8 cellular contexts compared by ENCODE assay signal in genomic region chr10:28668363-28669226, GRCh38. TPM values are rescaled to one million over a fixed set of nuclear protein-coding genes. Genes with fewer than 3 reads are reported as not detected.
DNase-seq lines count a peak whose midpoint lies in the region; ATAC-seq and TF ChIP-seq lines count a peak whose summit lies in the region.

No MANE protein-coding gene starts in this region.

- no peaks in the 10 kb centered on the region for H3K36me3 Mint-ChIP-seq in activated CD8-positive, alpha-beta T cell treated with anti-CD3 and anti-CD28 coated beads for 36 hours (ENCODE audit: low read depth)
- H3K36me3 Mint-ChIP-seq in naive B cell = peaks cover 4 to 8% of the 10 kb centered on the region in 2 donors

- H3K27ac Mint-ChIP-seq in activated CD8-positive, alpha-beta T cell treated with anti-CD3 and anti-CD28 coated beads for 36 hours = no peak overlapping the region
- H3K27ac Mint-ChIP-seq in naive B cell = peak overlapping the region in 3 of 6 donors; percentile 48 to 80 (median 50)

- H3K9me3 Mint-ChIP-seq in activated CD8-positive, alpha-beta T cell treated with anti-CD3 and anti-CD28 coated beads for 36 hours = no peaks in the 10 kb centered on the region
- no peaks in the 10 kb centered on the region for H3K9me3 Mint-ChIP-seq in naive B cell

- peak; percentile 97 for ATAC-seq in activated CD8-positive, alpha-beta T cell treated with anti-CD3 and anti-CD28 coated beads for 36 hours
- ATAC-seq in naive B cell (ENCODE audit: low read depth in 2 of 2) = peak; percentile 82 to 93
- no peak for ATAC-seq in GM19023 (IDR thresholded peaks at IDR 0.05; ENCODE audit: unreplicated experiment)

- 2 to 3% methylated on average over 34 to 35 of the region's 59 CpGs for WGBS in thyroid gland, 2 donors

- H3K4me1 Mint-ChIP-seq in activated CD8-positive, alpha-beta T cell treated with anti-CD3 and anti-CD28 coated beads for 36 hours (ENCODE audit: low read depth) = peaks cover 14% of the 10 kb centered on the region
- peaks cover 8 to 17% (median 16%) of the 10 kb centered on the region in 3 donors for H3K4me1 Mint-ChIP-seq in naive B cell

- intact Hi-C loops in activated CD8-positive, alpha-beta T cell treated with anti-CD3 and anti-CD28 coated beads for 36 hours (cut with micrococcal nuclease) = no loop called here
- intact Hi-C loops in thyroid gland (cut with DNase I) = loop anchor here (10.0 kb wide), 1 partner anchor 326 kb away; no protein-coding TSS in a partner anchor

- H3K4me1 ChIP-seq in thyroid gland = peaks cover 3 to 13% of the 10 kb centered on the region in 2 donors

- H3K36me3 ChIP-seq in thyroid gland = no peaks in the 10 kb centered on the region

- H3K27me3 Mint-ChIP-seq in activated CD8-positive, alpha-beta T cell treated with anti-CD3 and anti-CD28 coated beads for 36 hours = peaks cover 63% of the 10 kb centered on the region
- H3K27me3 Mint-ChIP-seq in naive B cell = peaks cover 66 to 89% (median 74%) of the 10 kb centered on the region in 3 donors

- POLR2A ChIA-PET in activated CD8-positive, alpha-beta T cell treated with anti-CD3 and anti-CD28 coated beads for 36 hours (lab: Charles Lee) = no interaction called here

- H3K9me3 ChIP-seq in thyroid gland = no peaks in the 10 kb centered on the region

- no peak overlapping the region for H3K27ac ChIP-seq in thyroid gland

- peak overlapping the region; percentile 75 for H3K4me3 Mint-ChIP-seq in activated CD8-positive, alpha-beta T cell treated with anti-CD3 and anti-CD28 coated beads for 36 hours
- peak overlapping the region; percentile 13 to 92 (median 81) for H3K4me3 Mint-ChIP-seq in naive B cell

- peak; percentile 3 for DNase-seq in CD1c-positive myeloid dendritic cell (ENCODE audit: extremely low spot score)
- peak; percentile 31 for DNase-seq in M059J (ENCODE audit: low read depth)
- DNase-seq in activated CD8-positive, alpha-beta T cell treated with anti-CD3 and anti-CD28 coated beads for 36 hours = peak; percentile 58
- no peak for DNase-seq in epithelial cell of proximal tubule (ENCODE audit: low read depth)
- DNase-seq in naive B cell = peak; percentile 47
- peak; percentile 38 to 41 for DNase-seq in thyroid gland
- DNase-seq in middle frontal gyrus (ENCODE audit: extremely low spot score, low spot score) = no peak

- CTCF ChIA-PET in activated CD8-positive, alpha-beta T cell treated with anti-CD3 and anti-CD28 coated beads for 36 hours (lab: Charles Lee) = no interaction called here

- no peak for TF ChIP-seq CTCF in activated CD8-positive, alpha-beta T cell treated with anti-CD3 and anti-CD28 coated beads for 36 hours (IDR thresholded peaks at IDR 0.05)
- TF ChIP-seq CTCF in epithelial cell of proximal tubule (conservative IDR thresholded peaks at IDR 0.05; ENCODE audit: low read depth, low read length) (no peak), thyroid gland (IDR thresholded peaks at IDR 0.05) (no peak)

- no peaks in the 10 kb centered on the region for H3K27me3 ChIP-seq in thyroid gland

- H3K4me3 ChIP-seq in epithelial cell of proximal tubule (ENCODE audit: low read depth, low read length) (peak overlapping the region; percentile 76), thyroid gland (replicated peaks in 1 of 3) (peak overlapping the region in 1 of 3 donors; percentile 30)

- TF ChIP-seq POLR2A in thyroid gland (IDR thresholded peaks at IDR 0.05) = no peak

RNA-seq across cellular contexts. Expression of gene BAMBI, which starts 8.7 kb away (rescaled TPM):
- 23.1 and 23.7 TPM in 2 replicates for total RNA-seq in M059J (2014; rRNA removed; shearing (Covaris generic))
- under 1 TPM; 0.18 to 0.27 TPM for total RNA-seq in activated CD8-positive, alpha-beta T cell treated with anti-CD3 and anti-CD28 coated beads for 36 hours
- total RNA-seq in epithelial cell of proximal tubule (12.6 and 16.0 TPM in 2 replicates), thyroid gland (under 1 TPM; 0.22 to 0.92 (median 0.53) TPM)
- under 1 TPM in 3 of 6 donors, not detected in 3; 0.15 to 0.54 (median 0.52) TPM for polyA plus RNA-seq in naive B cell (ENCODE audit: low read depth in 6 of 6)

Comparison
In these comparisons a context has a peak if more than half of its experiments do, and no peak if none do; other contexts are left out.
1. DNase-seq: peak in CD1c-positive myeloid dendritic cell (single experiment), M059J (single experiment), activated CD8-positive, alpha-beta T cell treated with anti-CD3 and anti-CD28 coated beads for 36 hours (single experiment), naive B cell (single experiment) and thyroid gland (2 of 2); none in epithelial cell of proximal tubule (single experiment) and middle frontal gyrus (single experiment).